17 cellular contexts compared by ENCODE assay signal in genomic region chr5:154002093-154002492, GRCh38. TPM values are rescaled to one million over a fixed set of nuclear protein-coding genes. Genes with fewer than 3 reads are reported as not detected.
DNase-seq lines count a peak whose midpoint lies in the region; ATAC-seq, FAIRE-seq and TF ChIP-seq lines count a peak whose summit lies in the region.
"Had no signal": no experiment of that assay in that cellular context is flagged by ENCODE, and none has a peak within 500 bp of the region (broad histone marks: within the 10 kb centered on the region; RNA-seq: fewer than 3 reads in every experiment).

No MANE protein-coding gene starts in this region.

- peak in 1 of 2 donors; percentile 23 for TF ChIP-seq POLR2A in heart left ventricle (IDR thresholded peaks at IDR 0.05)
- no peak for TF ChIP-seq POLR2A in ovary (IDR thresholded peaks at IDR 0.05)

- H2AFZ ChIP-seq in mammary epithelial cell (ENCODE audit: low read depth, low read length), result no peak overlapping the region
- H2AFZ ChIP-seq in H9 (ENCODE audit: low read length), result no peak overlapping the region

- H3K9me3 Mint-ChIP-seq in MCF 10A (ENCODE audit: unreplicated experiment), result no peaks in the 10 kb centered on the region
- H3K9me3 Mint-ChIP-seq in H9, result no peaks in the 10 kb centered on the region
- H3K9me3 Mint-ChIP-seq: activated naive CD8-positive, alpha-beta T cell treated with anti-CD3 and anti-CD28 coated beads for 36 hours; dendritic cell treated with granulocyte-macrophage colony-stimulating factor and Interleukin-4, amounts not matched to agents 40 ng/mL and 50 ng/mL, for 4 days had no signal

- H2BK120ac ChIP-seq in H9 (ENCODE audit: low read depth, low read length, poor library complexity, severe bottlenecking), result no peak overlapping the region

- H3K4me2 ChIP-seq in mammary epithelial cell (ENCODE audit: insufficient read depth, low read depth, low read length) (no peak overlapping the region), H9 (ENCODE audit: insufficient read depth, insufficient read length, low read length) (no peak overlapping the region)
- H3K4me2 ChIP-seq: A549 had no signal

- H3K79me1 ChIP-seq in H9 (ENCODE audit: insufficient read depth, low read depth, low read length, poor library complexity, severe bottlenecking), result no peaks in the 10 kb centered on the region

- no peaks in the 10 kb centered on the region for H3K79me2 ChIP-seq in mammary epithelial cell (ENCODE audit: insufficient read depth, low read length)
- no peaks in the 10 kb centered on the region for H3K79me2 ChIP-seq in H9 (ENCODE audit: insufficient read depth, low read length)

- CTCF ChIA-PET in MCF 10A (lab: Yijun Ruan, JAX), result no interaction called here
- CTCF ChIA-PET in mammary epithelial cell (lab: Charles Lee; ENCODE audit: low non-redundant PET), result no interaction called here

- no peak overlapping the region for H3K56ac ChIP-seq in H9 (ENCODE audit: insufficient read length, low read depth, low read length)

- H3K27ac Mint-ChIP-seq in MCF 10A (ENCODE audit: low read depth, unreplicated experiment), result no peak overlapping the region
- no peak overlapping the region; a peak in 1 of 7 replicates for H3K27ac Mint-ChIP-seq in H9
- H3K27ac Mint-ChIP-seq: activated naive CD8-positive, alpha-beta T cell treated with anti-CD3 and anti-CD28 coated beads for 36 hours; dendritic cell treated with granulocyte-macrophage colony-stimulating factor and Interleukin-4, amounts not matched to agents 40 ng/mL and 50 ng/mL, for 4 days had no signal

- H3K27ac ChIP-seq in mammary epithelial cell (ENCODE audit: insufficient read depth, low read depth, low read length) (no peak overlapping the region), heart left ventricle (peak overlapping the region; percentile 71 to 89 (median 82)), ovary (no peak overlapping the region), H9 (ENCODE audit: insufficient read length, low read depth, low read length) (no peak overlapping the region)
- H3K27ac ChIP-seq: A549, testis had no signal

- H3K23me2 ChIP-seq in H9 (ENCODE audit: insufficient read length, low read depth, low read length, poor library complexity, severe bottlenecking), result no peaks in the 10 kb centered on the region

- H3K27me3 Mint-ChIP-seq in MCF 10A (ENCODE audit: insufficient read depth, unreplicated experiment), result no peaks in the 10 kb centered on the region
- no peaks in the 10 kb centered on the region for H3K27me3 Mint-ChIP-seq in H9 (ENCODE audit: low read depth)
- H3K27me3 Mint-ChIP-seq: activated naive CD8-positive, alpha-beta T cell treated with anti-CD3 and anti-CD28 coated beads for 36 hours; dendritic cell treated with granulocyte-macrophage colony-stimulating factor and Interleukin-4, amounts not matched to agents 40 ng/mL and 50 ng/mL, for 4 days had no signal

- no peak overlapping the region for H4K91ac ChIP-seq in H9 (ENCODE audit: insufficient read length, low read depth, low read length)

- H3K23ac ChIP-seq in H9 (ENCODE audit: insufficient read length, low read depth, low read length), result no peak overlapping the region

- ATAC-seq in heart left ventricle, result peak; percentile 90 to 95 (median 93)
- ATAC-seq: A549, sciatic nerve had no signal

- no peaks in the 10 kb centered on the region for H3K36me3 ChIP-seq in mammary epithelial cell (ENCODE audit: insufficient read depth, low read length)
- peaks cover 0 to 41% (median 29%) of the 10 kb centered on the region in 9 donors for H3K36me3 ChIP-seq in heart left ventricle
- no peaks in the 10 kb centered on the region for H3K36me3 ChIP-seq in ovary

- DNase-seq in MCF 10A (ENCODE audit: unreplicated experiment), result peak; percentile 23
- no peak for DNase-seq in mammary epithelial cell
- DNase-seq in heart left ventricle, result peak in 4 of 5 donors; percentile 34 to 74 (median 62)
- DNase-seq in ovary, result peak in 2 of 5 donors; percentile 24 to 42
- DNase-seq in RCC 7860 (ENCODE audit: low spot score), result no peak
- no peak for DNase-seq in NCI-H2081 treated with DMSO at 0.1 percent for 48 hours (lab: John Stamatoyannopoulos, UW)
- DNase-seq in G401 (ENCODE audit: low spot score), result no peak
- DNase-seq in H9, result no peak
- DNase-seq: activated naive CD8-positive, alpha-beta T cell treated with anti-CD3 and anti-CD28 coated beads for 36 hours; COR-L47; hippocampal formation; NCI-H1417; SIG-M5; testis had no signal

- no peak overlapping the region for H2AK5ac ChIP-seq in H9 (ENCODE audit: insufficient read length, low read length)

- H3K9ac ChIP-seq in mammary epithelial cell (ENCODE audit: insufficient read depth, low read length) (no peak overlapping the region), H9 (ENCODE audit: extremely low read depth, insufficient read length, low read length) (no peak overlapping the region)

- peaks cover 27% of the 10 kb centered on the region for H3K36me3 Mint-ChIP-seq in MCF 10A (ENCODE audit: insufficient read depth, unreplicated experiment)
- peaks cover 0 to 3% (median 0%) of the 10 kb centered on the region in 3 experiments; a peak in 2 of 7 replicates for H3K36me3 Mint-ChIP-seq in H9 (ENCODE audit: insufficient read depth in 1 of 3, low read depth in 3 of 3)

- POLR2A ChIA-PET in MCF 10A (lab: Yijun Ruan, JAX), result no interaction called here

- H4K20me1 ChIP-seq in mammary epithelial cell (ENCODE audit: insufficient read depth, low read length) (no peaks in the 10 kb centered on the region), H9 (ENCODE audit: control insufficient read depth, insufficient read depth, insufficient read length) (no peaks in the 10 kb centered on the region)

- H3K18ac ChIP-seq in H9 (ENCODE audit: insufficient read length, low read depth, low read length), result no peak overlapping the region

- no peak for TF ChIP-seq CTCF in MCF 10A (IDR thresholded peaks at IDR 0.05; ENCODE audit: unreplicated experiment)
- no peak for TF ChIP-seq CTCF in mammary epithelial cell (conservative IDR thresholded peaks at IDR 0.05 in 1 of 2, IDR thresholded peaks at IDR 0.05 in 1 of 2; ENCODE audit: extremely low read depth in 1 of 2, insufficient read depth in 1 of 2, low read depth in 1 of 2, low read length in 2 of 2)
- no peak for TF ChIP-seq CTCF in heart left ventricle (IDR thresholded peaks at IDR 0.05)
- no peak for TF ChIP-seq CTCF in ovary (IDR thresholded peaks at IDR 0.05)
- TF ChIP-seq CTCF in H9 (conservative IDR thresholded peaks at IDR 0.05), result no peak

- H3K9me3 ChIP-seq in mammary epithelial cell (replicated peaks; ENCODE audit: insufficient read depth, low read length) (no peaks in the 10 kb centered on the region), heart left ventricle (no peaks in the 10 kb centered on the region), ovary (no peaks in the 10 kb centered on the region), H9 (ENCODE audit: control insufficient read depth, low read depth, low read length) (no peaks in the 10 kb centered on the region)
- H3K9me3 ChIP-seq: A549, testis had no signal

- H3K4ac ChIP-seq in H9 (ENCODE audit: low read depth, low read length), result no peak overlapping the region

- no peak overlapping the region for H2BK20ac ChIP-seq in H9 (ENCODE audit: low read depth, low read length, poor library complexity, severe bottlenecking)

- 79% methylated on average over 4 of the region's 4 CpGs for WGBS in mammary epithelial cell (ENCODE audit: low coverage, missing lambda C conversion rate)
- WGBS in heart left ventricle, 4 donors, result 37 to 50% (median 41%) methylated on average over 4 of the region's 4 CpGs
- 13 to 15% (median 14%) methylated on average over 4 of the region's 4 CpGs for WGBS in ovary, 3 donors
- no CpG with 5 or more reads among the region's 4 CpGs for WGBS in H9 (ENCODE audit: extremely low coverage, insufficient read length, low lambda C conversion rate)

- in situ Hi-C loops in mammary epithelial cell (cut with MboI; ENCODE audit: low sequenced_read_pairs in 2 of 2), result no loop called here
- in situ Hi-C loops in G401 (cut with HindIII; ENCODE audit: low sequenced_read_pairs), result no loop called here

- BruUV-seq in MCF 10A (replicated peaks; lab: Mats Ljungman, UMichigan) (no TSS peak), mammary epithelial cell (replicated peaks; lab: Mats Ljungman, UMichigan) (no TSS peak)

- H3K4me3 ChIP-seq in mammary epithelial cell (replicated peaks in 1 of 3; ENCODE audit: insufficient read depth in 1 of 3, low read depth in 2 of 3, low read length in 3 of 3), result no peak overlapping the region
- H3K4me3 ChIP-seq in heart left ventricle, result no peak overlapping the region
- H3K4me3 ChIP-seq in ovary, result no peak overlapping the region
- H3K4me3 ChIP-seq: A549, testis had no signal

- H3K4me1 ChIP-seq in mammary epithelial cell (ENCODE audit: insufficient read depth, low read length) (peaks cover 6% of the 10 kb centered on the region), heart left ventricle (peaks cover 0 to 27% (median 14%) of the 10 kb centered on the region in 12 donors), ovary (ENCODE audit: insufficient read depth) (peaks cover 1% of the 10 kb centered on the region), H9 (ENCODE audit: insufficient read depth, low read length) (no peaks in the 10 kb centered on the region)
- H3K4me1 ChIP-seq: A549, testis had no signal

- H3K4me3 Mint-ChIP-seq in MCF 10A (ENCODE audit: unreplicated experiment), result no peak overlapping the region
- no peak overlapping the region for H3K4me3 Mint-ChIP-seq in H9
- H3K4me3 Mint-ChIP-seq: activated naive CD8-positive, alpha-beta T cell treated with anti-CD3 and anti-CD28 coated beads for 36 hours; dendritic cell treated with granulocyte-macrophage colony-stimulating factor and Interleukin-4, amounts not matched to agents 40 ng/mL and 50 ng/mL, for 4 days had no signal

- H2BK12ac ChIP-seq in H9 (ENCODE audit: insufficient read length, low read depth, low read length), result no peak overlapping the region

- no peak overlapping the region for H4K5ac ChIP-seq in H9 (ENCODE audit: insufficient read length, low read depth, low read length)

- H3T11ph ChIP-seq in H9 (ENCODE audit: low read length), result no peak overlapping the region

- no peak overlapping the region for H3K14ac ChIP-seq in H9 (ENCODE audit: insufficient read depth, low read length)

- intact Hi-C loops in MCF 10A (cut with micrococcal nuclease) (no loop called here), mammary epithelial cell (cut with micrococcal nuclease) (no loop called here), heart left ventricle (cut with DNase I) (loop anchor here in 2 of 10 donors (2.0 to 5.0 kb wide), 2 partner anchors 35 to 37 kb away; partner anchors contain the start of genes FAM114A2 (in 2 of the 2) and MFAP3 (in 2 of the 2)), ovary (cut with DNase I) (no loop called here)

- peak; percentile 75 for TF ChIP-seq EP300 in ovary (IDR thresholded peaks at IDR 0.05)

- H3K27me3 ChIP-seq in mammary epithelial cell (ENCODE audit: insufficient read depth, low read length) (no peaks in the 10 kb centered on the region), heart left ventricle (no peaks in the 10 kb centered on the region), ovary (no peaks in the 10 kb centered on the region), H9 (ENCODE audit: insufficient read depth, low read length) (no peaks in the 10 kb centered on the region)
- H3K27me3 ChIP-seq: testis had no signal

- no peak overlapping the region for H4K8ac ChIP-seq in H9 (replicated peaks; ENCODE audit: insufficient read length, low read depth, low read length)

- no peak for FAIRE-seq in RCC 7860 (lab: Jason Lieb, UNC)
- FAIRE-seq: A549 had no signal

- no peak overlapping the region for H2BK15ac ChIP-seq in H9 (ENCODE audit: low read depth, low read length)

- dilution Hi-C loops in mammary epithelial cell (cut with HindIII; ENCODE audit: low sequenced_read_pairs), result no loop called here

- H3K4me1 Mint-ChIP-seq in MCF 10A (ENCODE audit: insufficient read depth, unreplicated experiment) (no peaks in the 10 kb centered on the region), H9 (no peaks in the 10 kb centered on the region)
- H3K4me1 Mint-ChIP-seq: activated naive CD8-positive, alpha-beta T cell treated with anti-CD3 and anti-CD28 coated beads for 36 hours had no signal

- H2BK5ac ChIP-seq in H9 (ENCODE audit: insufficient read length, low read length), result no peak overlapping the region

RNA-seq across cellular contexts. Expression of gene FAM114A2, which starts 36.6 kb away (rescaled TPM):
- total RNA-seq in MCF 10A (2022), result 48.8 and 76.3 TPM in 2 replicates
- 10 to 100 TPM; 23.5 to 25.2 TPM for total RNA-seq in mammary epithelial cell
- 11.6 TPM for polyA plus RNA-seq in mammary epithelial cell
- polyA minus RNA-seq in mammary epithelial cell, result 5.9 TPM
- 10 to 100 TPM in 8 of 9 donors, 1 to 10 TPM in 1; 8.8 to 39.0 (median 33.9) TPM for total RNA-seq in heart left ventricle
- 10 to 100 TPM in 1 of 2 donors, 1 to 10 TPM in 1; 6.1 to 25.4 TPM for polyA plus RNA-seq in heart left ventricle
- 10 to 100 TPM; 11.0 to 63.3 (median 41.5) TPM for total RNA-seq in ovary
- 10 to 100 TPM in 1 of 2 donors, 1 to 10 TPM in 1; 9.6 to 15.9 TPM for polyA plus RNA-seq in ovary
- 25.0 and 27.0 TPM in 2 replicates for total RNA-seq in G401 (2014; rRNA removed; shearing (Covaris generic))
- 11.4 and 12.8 TPM in 2 replicates for total RNA-seq in H9 (2021)

RNA-seq across cellular contexts. Expression of gene MFAP3, which starts 36.7 kb away (rescaled TPM):
- total RNA-seq in MCF 10A (2022) (48.8 and 56.0 TPM in 2 replicates), mammary epithelial cell (100 to 1,000 TPM in 1 of 2 donors, 10 to 100 TPM in 1; 32.4 to 118 TPM), heart left ventricle (10 to 100 TPM; 25.1 to 52.0 (median 38.6) TPM), ovary (10 to 100 TPM; 15.9 to 33.2 (median 25.0) TPM), H9 (2021) (22.9 and 24.5 TPM in 2 replicates)
- polyA plus RNA-seq in mammary epithelial cell (34.8 TPM), heart left ventricle (10 to 100 TPM in 1 of 2 donors, 1 to 10 TPM in 1; 2.3 to 38.7 TPM), ovary (10 to 100 TPM in 1 of 2 donors, 1 to 10 TPM in 1; 9.1 to 23.2 TPM)
- polyA minus RNA-seq in mammary epithelial cell, result 38.5 TPM
- 18.2 and 21.3 TPM in 2 replicates for total RNA-seq in G401 (2014; rRNA removed; shearing (Covaris generic))

Comparison
In these comparisons a context has a peak if more than half of its experiments do, and no peak if none do; other contexts are left out.
1. DNase-seq: peak in MCF 10A (single experiment) and heart left ventricle (4 of 5); none in mammary epithelial cell (single experiment), RCC 7860 (single experiment), NCI-H2081 treated with DMSO at 0.1 percent for 48 hours (single experiment), G401 (single experiment) and H9 (single experiment).
2. H3K27ac ChIP-seq: peak in heart left ventricle (12 of 12); none in mammary epithelial cell (single experiment), ovary (0 of 2) and H9 (single experiment).